Comparison of ENCODE assay signal across 9 cellular contexts in the genomic region with DNA sequence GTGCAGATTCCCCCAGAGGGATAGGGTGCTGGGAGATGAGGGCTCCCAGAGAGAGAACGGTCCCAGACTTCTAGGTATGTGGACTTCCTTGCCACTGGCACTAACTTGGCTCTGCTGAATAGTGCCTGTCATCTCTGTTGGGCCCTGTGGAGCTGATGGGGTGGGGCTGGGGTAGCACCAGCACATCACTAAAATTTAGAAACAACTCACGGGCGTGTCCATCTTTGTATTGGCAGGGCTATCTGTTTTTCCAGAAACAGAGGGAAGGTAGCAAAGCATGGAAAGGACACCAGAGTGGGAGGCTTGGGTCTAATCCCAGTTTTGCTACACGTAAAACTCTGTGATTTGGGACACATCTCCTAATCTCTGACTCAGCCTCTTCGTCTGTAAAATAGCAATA. TPM values are rescaled to one million over a fixed set of nuclear protein-coding genes. Genes with fewer than 3 reads are reported as not detected.
DNase-seq lines count a peak whose midpoint lies in the region; ATAC-seq and TF ChIP-seq lines count a peak whose summit lies in the region.
"Had no signal": no experiment of that assay in that cellular context is flagged by ENCODE, and none has a peak within 500 bp of the region (broad histone marks: within the 10 kb centered on the region; RNA-seq: fewer than 3 reads in every experiment).

No MANE protein-coding gene starts in this region.

- H3K36me3 ChIP-seq in Karpas-422 (ENCODE audit: insufficient read depth, low read length), result peaks cover 12% of the 10 kb centered on the region
- peaks cover 0 to 20% (median 0%) of the 10 kb centered on the region in 3 donors for H3K36me3 ChIP-seq in esophagus squamous epithelium
- H3K36me3 ChIP-seq in psoas muscle (ENCODE audit: insufficient read depth in 1 of 2, low read depth in 1 of 2), result no peaks in the 10 kb centered on the region

- peaks cover 84% of the 10 kb centered on the region for H3K79me2 ChIP-seq in Karpas-422 (ENCODE audit: low read length)

- H3K27ac ChIP-seq in Karpas-422 (ENCODE audit: low read length) (peak overlapping the region; percentile 100), esophagus squamous epithelium (peak overlapping the region; percentile 37 to 87 (median 80)), psoas muscle (peak overlapping the region; percentile 63)

- 37 to 45% methylated on average over 3 to 5 of the region's 5 CpGs for WGBS in esophagus squamous epithelium, 2 donors
- WGBS in psoas muscle, 3 donors, result 52 to 72% (median 58%) methylated on average over 5 of the region's 5 CpGs

- intact Hi-C loops in esophagus squamous epithelium (cut with DNase I), result no loop called here
- intact Hi-C loops in psoas muscle (cut with DNase I), result no loop called here

- no peaks in the 10 kb centered on the region for H4K20me1 ChIP-seq in Karpas-422 (ENCODE audit: insufficient read depth, low read depth, low read length)

- H3K4me2 ChIP-seq in Karpas-422 (ENCODE audit: low read depth, low read length, poor library complexity, severe bottlenecking), result peak overlapping the region; percentile 81

- peak overlapping the region; percentile 71 for H3K9ac ChIP-seq in Karpas-422 (ENCODE audit: low read length)

- H3K9me3 ChIP-seq in Karpas-422 (ENCODE audit: low read length), result no peaks in the 10 kb centered on the region
- H3K9me3 ChIP-seq in esophagus squamous epithelium, result no peaks in the 10 kb centered on the region
- no peaks in the 10 kb centered on the region for H3K9me3 ChIP-seq in psoas muscle

- H2AFZ ChIP-seq in Karpas-422 (ENCODE audit: low read length), result no peak overlapping the region

- no peaks in the 10 kb centered on the region for H3K9me2 ChIP-seq in Karpas-422 (replicated peaks; ENCODE audit: insufficient read depth, low read length)

- ATAC-seq in psoas muscle, result no peak

- H3K4me1 ChIP-seq in Karpas-422 (ENCODE audit: low read length) (peaks cover 94% of the 10 kb centered on the region), esophagus squamous epithelium (peaks cover 12 to 68% (median 20%) of the 10 kb centered on the region in 3 donors), psoas muscle (peaks cover 6% of the 10 kb centered on the region)

- no peak for TF ChIP-seq POLR2A in esophagus squamous epithelium (IDR thresholded peaks at IDR 0.05)

- no peak for DNase-seq in Karpas-422
- DNase-seq in esophagus squamous epithelium (lab: John Stamatoyannopoulos, UW), result no peak
- no peak for DNase-seq in psoas muscle
- no peak for DNase-seq in COR-L47 (lab: John Stamatoyannopoulos, UW)
- no peak for DNase-seq in NCI-H1694 treated with DMSO at 0.1 percent for 48 hours (lab: John Stamatoyannopoulos, UW)
- no peak for DNase-seq in LoVo (ENCODE audit: low spot score)
- no peak for DNase-seq in DMS79 treated with DMSO at 0.1 percent for 48 hours (lab: John Stamatoyannopoulos, UW)
- DNase-seq: CD8-positive, alpha-beta T cell had no signal

- no peaks in the 10 kb centered on the region for H3K27me3 ChIP-seq in Karpas-422 (ENCODE audit: low read length)
- H3K27me3 ChIP-seq in esophagus squamous epithelium, result no peaks in the 10 kb centered on the region
- no peaks in the 10 kb centered on the region for H3K27me3 ChIP-seq in psoas muscle (ENCODE audit: insufficient read depth in 3 of 3, low read length in 2 of 3)

- TF ChIP-seq CTCF in esophagus squamous epithelium (IDR thresholded peaks at IDR 0.05) (no peak), psoas muscle (IDR thresholded peaks at IDR 0.05) (no peak)

- H3K4me3 ChIP-seq in GM08714 (ENCODE audit: low read length), result peak overlapping the region; percentile 11; the same call in 1 of the 2 replicates
- H3K4me3 ChIP-seq in Karpas-422 (ENCODE audit: low read length), result peak overlapping the region; percentile 61
- H3K4me3 ChIP-seq in esophagus squamous epithelium, result no peak overlapping the region
- H3K4me3 ChIP-seq in psoas muscle, result no peak overlapping the region

RNA-seq across cellular contexts. Expression of gene SWAP70, which starts 25.8 kb away (rescaled TPM):
- total RNA-seq in Karpas-422 (2014; rRNA removed; shearing (Covaris generic); ENCODE audit: low replicate concordance), result 77.0 and 82.4 TPM in 2 replicates
- total RNA-seq in esophagus squamous epithelium, result 10 to 100 TPM; 15.1 to 27.5 (median 17.7) TPM
- 10 to 100 TPM in 2 of 4 donors, 1 to 10 TPM in 2; 8.2 to 13.3 (median 11.0) TPM for total RNA-seq in psoas muscle
- polyA plus RNA-seq in psoas muscle, result 1 to 10 TPM; 4.3 to 5.2 (median 4.5) TPM

Comparison
In these comparisons a context has a peak if more than half of its experiments do, and no peak if none do; other contexts are left out.
1. H3K4me3 ChIP-seq: peak in GM08714 (single experiment) and Karpas-422 (single experiment); none in esophagus squamous epithelium (0 of 4) and psoas muscle (single experiment).
2. Peak in every context shown above with its lines, with median percentiles within 50 percentile points of each other: H3K27ac ChIP-seq.